12 cellular contexts compared by ENCODE assay signal in genomic region chr5:143652104-143652700, GRCh38.
DNase-seq lines count a peak whose midpoint lies in the region; ATAC-seq, FAIRE-seq and TF ChIP-seq lines count a peak whose summit lies in the region.
"Had no signal": no experiment of that assay in that cellular context is flagged by ENCODE, and none has a peak within 500 bp of the region (broad histone marks: within the 10 kb centered on the region; RNA-seq: fewer than 3 reads in every experiment).

No MANE protein-coding gene starts in this region.

- H3K4me1 ChIP-seq in K562 (replicated peaks in 1 of 2; ENCODE audit: control insufficient read depth in 2 of 2, insufficient read depth in 2 of 2, low read length in 2 of 2): no peaks in the 10 kb centered on the region
- H3K4me1 ChIP-seq in uterus: no peaks in the 10 kb centered on the region

- H3K9ac ChIP-seq in K562 (ENCODE audit: insufficient read depth in 1 of 2, low read depth in 2 of 2, low read length in 2 of 2): no peak overlapping the region

- peaks cover under 1% of the 10 kb centered on the region for H3K27me3 Mint-ChIP-seq in activated T-cell treated with anti-CD3 and anti-CD28 coated beads, Interleukin-2, amount 50 U/mL, for 24 hours

- DNase-seq in activated T-cell treated with anti-CD3 and anti-CD28 coated beads, Interleukin-2, amount 50 U/mL, for 24 hours: no peak
- DNase-seq in activated T-cell treated with anti-CD3 and anti-CD28 coated beads, Interleukin-2, amount 50 U/mL, for 1 hour: no peak
- DNase-seq in M059J (ENCODE audit: low read depth) (peak; percentile 63), K562 (ENCODE audit: extremely low read depth in 1 of 4, low spot score in 3 of 4) (no peak), uterus (no peak), SHP77 treated with DMSO at 0.1 percent for 48 hours (lab: John Stamatoyannopoulos, UW) (no peak)
- peak; percentile 10 for DNase-seq in stimulated activated naive CD8-positive, alpha-beta T cell treated with anti-CD3 and anti-CD28 coated beads, Interleukin-15, Interleukin-2, amounts not matched to agents 100 U/mL and 50 U/mL, for 24 hours
- DNase-seq: erythroblast, T-cell had no signal

- ATAC-seq in K562 (no peak), GM18858 (IDR thresholded peaks at IDR 0.05; ENCODE audit: unreplicated experiment) (no peak)
- peak; percentile 81 for ATAC-seq in stimulated activated naive CD8-positive, alpha-beta T cell treated with anti-CD3 and anti-CD28 coated beads, Interleukin-15, Interleukin-2, amounts not matched to agents 100 U/mL and 50 U/mL, for 24 hours
- ATAC-seq: sciatic nerve, T-cell had no signal

- TF ChIP-seq CTCF in K562 (IDR thresholded peaks at IDR 0.05 in 2 of 3, conservative IDR thresholded peaks at IDR 0.05 in 1 of 3; ENCODE audit: insufficient read depth in 2 of 3, low read depth in 1 of 3, low read length in 3 of 3) (no peak), uterus (IDR thresholded peaks at IDR 0.05) (no peak)

- POLR2A ChIA-PET in K562 (lab: Yijun Ruan, JAX): no interaction called here

- H3K27ac Mint-ChIP-seq in activated T-cell treated with anti-CD3 and anti-CD28 coated beads, Interleukin-2, amount 50 U/mL, for 24 hours: peak overlapping the region; percentile 79
- H3K27ac Mint-ChIP-seq: T-cell had no signal

- in situ Hi-C loops in K562 (cut with MboI): no loop called here

- TF ChIP-seq POLR2A in K562 (conservative IDR thresholded peaks at IDR 0.05): no peak
- TF ChIP-seq POLR2A in uterus (IDR thresholded peaks at IDR 0.05): no peak

- H3K4me3 Mint-ChIP-seq in activated T-cell treated with anti-CD3 and anti-CD28 coated beads, Interleukin-2, amount 50 U/mL, for 24 hours: no peak overlapping the region
- H3K4me3 Mint-ChIP-seq: T-cell had no signal

- peaks cover 2% of the 10 kb centered on the region for H3K9me3 Mint-ChIP-seq in activated T-cell treated with anti-CD3 and anti-CD28 coated beads, Interleukin-2, amount 50 U/mL, for 24 hours
- H3K9me3 Mint-ChIP-seq: T-cell had no signal

- no peaks in the 10 kb centered on the region for H3K36me3 Mint-ChIP-seq in activated T-cell treated with anti-CD3 and anti-CD28 coated beads, Interleukin-2, amount 50 U/mL, for 24 hours (ENCODE audit: low read depth)
- H3K36me3 Mint-ChIP-seq: T-cell had no signal

- H3K4me2 ChIP-seq in K562 (ENCODE audit: insufficient read depth, low read length): no peak overlapping the region

- H3K27me3 ChIP-seq in K562 (ENCODE audit: control insufficient read depth in 2 of 2, insufficient read depth in 2 of 2, low read length in 2 of 2) (no peaks in the 10 kb centered on the region), uterus (no peaks in the 10 kb centered on the region)

- H4K20me1 ChIP-seq in K562 (replicated peaks; ENCODE audit: control insufficient read depth, insufficient read depth, low read length): no peaks in the 10 kb centered on the region

- no peaks in the 10 kb centered on the region for H3K9me1 ChIP-seq in K562 (ENCODE audit: control insufficient read depth, insufficient read depth, low read length)

- 0% methylated on average over 3 of the region's 3 CpGs for WGBS in K562 (ENCODE audit: insufficient coverage, low coverage, missing lambda C conversion rate)

- no peaks in the 10 kb centered on the region for H3K9me3 ChIP-seq in K562 (replicated peaks; ENCODE audit: control insufficient read depth, insufficient read depth, low read depth, low read length)
- no peaks in the 10 kb centered on the region for H3K9me3 ChIP-seq in uterus

- no peak for FAIRE-seq in K562 (lab: Jason Lieb, UNC)

- no peaks in the 10 kb centered on the region for H3K79me2 ChIP-seq in K562 (ENCODE audit: control insufficient read depth, insufficient read depth, low read length)

- intact Hi-C loops in K562 (cut with micrococcal nuclease): no loop called here
- intact Hi-C loops in uterus (cut with DNase I; ENCODE audit: low total_unique reads): no loop called here

- BruUV-seq in K562 (replicated peaks; lab: Mats Ljungman, UMichigan): no TSS peak

- H3K36me3 ChIP-seq in K562 (ENCODE audit: control insufficient read depth, insufficient read depth, low read length): no peaks in the 10 kb centered on the region
- H3K36me3 ChIP-seq in uterus: no peaks in the 10 kb centered on the region
- H3K36me3 ChIP-seq: cardiac muscle cell had no signal

- TF ChIP-seq RAD21 in K562 (CRISPR knock-in tag; conservative IDR thresholded peaks at IDR 0.05 in 1 of 2, IDR thresholded peaks at IDR 0.05 in 1 of 2): no peak

- CTCF ChIA-PET in K562 (lab: Yijun Ruan, JAX; ENCODE audit: low intra/inter-chr PET ratio): no interaction called here

- H3K4me1 Mint-ChIP-seq in activated T-cell treated with anti-CD3 and anti-CD28 coated beads, Interleukin-2, amount 50 U/mL, for 24 hours (ENCODE audit: low read depth): peaks cover 24% of the 10 kb centered on the region

- H3K4me3 ChIP-seq in K562: no peak overlapping the region
- H3K4me3 ChIP-seq in uterus: no peak overlapping the region
- H3K4me3 ChIP-seq: cardiac muscle cell had no signal

- H2AFZ ChIP-seq in K562 (ENCODE audit: low read depth, low read length): no peak overlapping the region

- TF ChIP-seq EP300 in K562 (IDR thresholded peaks at IDR 0.05; ENCODE audit: low read length): no peak

- H3K27ac ChIP-seq in K562 (ENCODE audit: extremely low read depth, low read depth, low read length) (no peak overlapping the region), uterus (no peak overlapping the region)
- H3K27ac ChIP-seq: cardiac muscle cell had no signal

TF ChIP-seq in K562, 482 proteins besides CTCF, POLR2A, EP300 and RAD21:
- TF ChIP-seq RFX1 (IDR thresholded peaks at IDR 0.05) (peak; percentile 77), CBX8 (IDR thresholded peaks at IDR 0.05; ENCODE audit: borderline replicate concordance, extremely low read depth, low read depth, low read length, poor library complexity, severe bottlenecking) (no peak)
TF ChIP-seq in K562: peak in this region for 1.

Comparison
In these comparisons a context has a peak if more than half of its experiments do, and no peak if none do; other contexts are left out.
1. DNase-seq: peak in M059J (single experiment) and stimulated activated naive CD8-positive, alpha-beta T cell treated with anti-CD3 and anti-CD28 coated beads, Interleukin-15, Interleukin-2, amounts not matched to agents 100 U/mL and 50 U/mL, for 24 hours (single experiment); none in activated T-cell treated with anti-CD3 and anti-CD28 coated beads, Interleukin-2, amount 50 U/mL, for 24 hours (single experiment), activated T-cell treated with anti-CD3 and anti-CD28 coated beads, Interleukin-2, amount 50 U/mL, for 1 hour (single experiment), K562 (0 of 4), uterus (0 of 2) and SHP77 treated with DMSO at 0.1 percent for 48 hours (single experiment).